In genomic region chr12:46351861-46352595, GRCh38 we compare ENCODE assay signal across 17 cellular contexts.
"Had no signal": no experiment of that assay in that cellular context is flagged by ENCODE, and none has a peak within 500 bp of the region (broad histone marks: within the 10 kb centered on the region; RNA-seq: fewer than 3 reads in every experiment).

No MANE protein-coding gene starts in this region.

- H3K27me3 ChIP-seq: foreskin keratinocyte, testis had no signal

- H3K9me3 ChIP-seq: mucosa of descending colon, testis had no signal

- ATAC-seq: activated CD8-positive, alpha-beta T cell treated with anti-CD3 and anti-CD28 coated beads for 36 hours; effector memory CD8-positive, alpha-beta T cell; foreskin keratinocyte; left colon; mucosa of descending colon; natural killer cell had no signal

- H3K4me3 ChIP-seq: mucosa of descending colon, testis had no signal

- FAIRE-seq: urothelium cell line had no signal

- H3K27ac ChIP-seq: foreskin keratinocyte, testis had no signal

- H3K4me1 ChIP-seq: foreskin keratinocyte, testis had no signal

- DNase-seq: activated CD8-positive, alpha-beta memory T cell treated with anti-CD3 and anti-CD28 coated beads, Interleukin-2, amount 50 U/mL, for 4 hours; activated CD8-positive, alpha-beta T cell treated with anti-CD3 and anti-CD28 coated beads for 36 hours; caudate nucleus; cortex of kidney; effector memory CD8-positive, alpha-beta T cell; erythroblast; foreskin keratinocyte; head of caudate nucleus; left colon; mammary epithelial cell; mucosa of descending colon; natural killer cell; occipital lobe; stimulated activated CD4-positive, alpha-beta T cell treated with anti-CD3 and anti-CD28 coated beads, Interleukin-4, amount 100 ng/mL, for 24 hours; T-helper 2 cell; testis had no signal
